ENCODE assay signal across 8 cellular contexts in the genomic region with DNA sequence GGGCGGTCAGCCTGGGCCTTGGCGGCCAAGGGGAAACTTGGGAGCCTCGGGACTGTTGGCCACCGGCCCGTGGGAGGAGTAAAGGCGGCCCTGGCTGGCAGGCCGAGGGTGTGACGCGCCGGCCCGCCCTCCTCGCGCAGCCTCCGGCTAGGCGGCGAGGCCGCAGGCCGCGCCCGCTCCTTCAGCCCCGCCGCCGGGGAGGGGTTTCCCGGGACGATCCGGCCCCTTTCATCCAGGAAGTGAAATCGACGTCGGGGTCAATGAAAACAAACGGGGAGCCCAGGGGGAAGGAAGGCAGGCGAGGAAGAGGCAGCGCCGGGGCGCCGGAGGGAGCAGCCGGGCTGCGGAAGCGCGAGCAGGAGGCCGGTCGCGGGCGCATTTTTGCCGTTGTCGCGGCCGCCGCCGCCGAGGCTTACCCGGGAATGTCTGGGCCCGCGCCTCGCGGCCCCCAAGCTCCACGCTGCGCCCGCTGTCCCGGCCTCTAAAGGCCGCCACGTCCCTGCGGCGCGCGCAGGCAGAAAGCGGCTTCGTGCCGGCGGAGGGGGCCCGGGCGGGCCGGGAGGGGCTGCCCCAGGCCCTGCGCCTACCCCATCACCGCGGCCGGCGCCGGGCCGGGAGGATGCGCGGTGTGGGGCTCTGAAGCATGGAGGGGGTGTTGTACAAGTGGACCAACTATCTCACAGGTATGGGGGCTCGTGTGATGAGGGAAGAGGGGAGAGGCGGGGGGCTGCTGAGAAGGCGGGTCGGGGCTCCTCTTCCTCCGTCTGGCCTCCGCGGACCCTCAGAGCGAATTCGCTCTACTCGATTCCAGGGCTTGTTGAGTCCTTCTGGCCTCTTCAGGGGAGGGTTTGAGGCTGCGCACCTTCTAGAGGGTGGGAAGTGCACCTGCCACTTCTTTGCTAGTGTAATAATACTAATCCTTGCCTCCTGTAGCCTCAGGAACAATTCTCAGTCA. TPM values are rescaled to one million over a fixed set of nuclear protein-coding genes. Genes with fewer than 3 reads are reported as not detected.
DNase-seq lines count a peak whose midpoint lies in the region; ATAC-seq and TF ChIP-seq lines count a peak whose summit lies in the region.

Gene PLEKHA3, plus strand, starts transcription at position 231 of the 955 bp plus-strand sequence. Its CDS starts 413 bp downstream, at position 644.

- H3K4me2 ChIP-seq in GM23248 (ENCODE audit: unreplicated experiment) (peak within 1 kb of the TSS; percentile 100), Karpas-422 (ENCODE audit: low read depth, low read length, poor library complexity, severe bottlenecking) (peak within 1 kb of the TSS; percentile 90)

- H3K4me1 ChIP-seq in GM23248 (ENCODE audit: insufficient read depth): peaks cover 44% of the 10 kb centered on the region
- H3K4me1 ChIP-seq in Karpas-422 (ENCODE audit: low read length): peaks cover 52% of the 10 kb centered on the region

- peaks cover 11% of the 10 kb centered on the region for H3K36me3 Mint-ChIP-seq in activated T-helper 17 cell treated with anti-CD3 and anti-CD28 coated beads, Interleukin-2, amount 50 U/mL, for 72 hours (ENCODE audit: low read depth)
- H3K36me3 Mint-ChIP-seq in natural killer cell: no peaks in the 10 kb centered on the region

- H3K9me3 Mint-ChIP-seq in activated T-helper 17 cell treated with anti-CD3 and anti-CD28 coated beads, Interleukin-2, amount 50 U/mL, for 72 hours: no peaks in the 10 kb centered on the region
- H3K9me3 Mint-ChIP-seq in natural killer cell: no peaks in the 10 kb centered on the region

- H3K27me3 ChIP-seq in GM23248 (replicated peaks; ENCODE audit: insufficient read depth) (no peaks in the 10 kb centered on the region), Karpas-422 (ENCODE audit: low read length) (no peaks in the 10 kb centered on the region)

- no peaks in the 10 kb centered on the region for H3K9me2 ChIP-seq in GM23248 (ENCODE audit: insufficient read depth)
- no peaks in the 10 kb centered on the region for H3K9me2 ChIP-seq in Karpas-422 (replicated peaks; ENCODE audit: insufficient read depth, low read length)

- H3F3A ChIP-seq in GM23248 (ENCODE audit: insufficient read depth): peaks cover 12% of the 10 kb centered on the region

- H3K4me1 Mint-ChIP-seq in activated T-helper 17 cell treated with anti-CD3 and anti-CD28 coated beads, Interleukin-2, amount 50 U/mL, for 72 hours: peaks cover 20% of the 10 kb centered on the region
- peaks cover 41 to 61% of the 10 kb centered on the region in 2 donors for H3K4me1 Mint-ChIP-seq in natural killer cell

- no peaks in the 10 kb centered on the region for H3K9me3 ChIP-seq in GM23248 (ENCODE audit: low read depth)
- H3K9me3 ChIP-seq in Karpas-422 (ENCODE audit: low read length): no peaks in the 10 kb centered on the region

- ATAC-seq in activated T-helper 17 cell treated with anti-CD3 and anti-CD28 coated beads, Interleukin-2, amount 50 U/mL, for 72 hours (replicated peaks): peak; percentile 78
- peak; percentile 58 to 83 (median 72) for ATAC-seq in natural killer cell

- H3K27me3 Mint-ChIP-seq in activated T-helper 17 cell treated with anti-CD3 and anti-CD28 coated beads, Interleukin-2, amount 50 U/mL, for 72 hours: no peaks in the 10 kb centered on the region
- no peaks in the 10 kb centered on the region for H3K27me3 Mint-ChIP-seq in natural killer cell (ENCODE audit: low read depth in 2 of 2)

- H3K27ac ChIP-seq in GM23248 (peak within 1 kb of the TSS; percentile 99), Karpas-422 (ENCODE audit: low read length) (peak within 1 kb of the TSS; percentile 84), RWPE1 (peak within 1 kb of the TSS; percentile 90)

- POLR2A ChIA-PET in RWPE1 (lab: Yijun Ruan, JAX; ENCODE audit: low non-redundant PET): no interaction called here

- intact Hi-C loops in natural killer cell (cut with micrococcal nuclease): no loop called here

- H2AFZ ChIP-seq in GM23248 (peak within 1 kb of the TSS; percentile 100), Karpas-422 (ENCODE audit: low read length) (peak within 1 kb of the TSS; percentile 97)

- H3K4me3 ChIP-seq in GM23248 (peak within 1 kb of the TSS; percentile 100), Karpas-422 (ENCODE audit: low read length) (peak within 1 kb of the TSS; percentile 77), fibroblast of mammary gland (ENCODE audit: control insufficient read depth, low read depth, low read length) (peak within 1 kb of the TSS; percentile 78)

- in situ Hi-C loops in GM23248 (cut with MboI): no loop called here

- H3K9ac ChIP-seq in GM23248 (peak within 1 kb of the TSS; percentile 100), Karpas-422 (ENCODE audit: low read length) (peak within 1 kb of the TSS; percentile 81)

- H4K20me1 ChIP-seq in GM23248 (ENCODE audit: insufficient read depth) (peaks cover 3% of the 10 kb centered on the region; the same call in 1 of the 2 replicates), Karpas-422 (ENCODE audit: insufficient read depth, low read depth, low read length) (0 out of 2 replicates have a peak, but pooled peaks cover 13% of the 10 kb centered on the region)

- CTCF ChIA-PET in RWPE1 (lab: Yijun Ruan, JAX): interaction anchor here (1.4 kb wide), 1 partner anchor 66 kb away, joined by 6 read pairs; no protein-coding TSS in a partner anchor

- H3K79me2 ChIP-seq in GM23248 (ENCODE audit: insufficient read depth) (peaks cover 71% of the 10 kb centered on the region), Karpas-422 (ENCODE audit: low read length) (peaks cover 78% of the 10 kb centered on the region)

- H3K27ac Mint-ChIP-seq in activated T-helper 17 cell treated with anti-CD3 and anti-CD28 coated beads, Interleukin-2, amount 50 U/mL, for 72 hours: peak within 1 kb of the TSS; percentile 98
- peak within 1 kb of the TSS; percentile 97 to 99 for H3K27ac Mint-ChIP-seq in natural killer cell

- DNase-seq in Daoy (ENCODE audit: low read depth) (peak; percentile 97), GM23248 (peak; percentile 100), Karpas-422 (peak; percentile 94), RWPE1 (ENCODE audit: low spot score) (peak; percentile 93), fibroblast of mammary gland (ENCODE audit: low read depth) (peak; percentile 96), natural killer cell (peak; percentile 79)
- DNase-seq in stimulated activated naive CD4-positive, alpha-beta T cell treated with Interleukin-2 at 50 U/mL for 16 hours (lab: John Stamatoyannopoulos, UW): peak; percentile 59

- H3K36me3 ChIP-seq in GM23248 (ENCODE audit: low read depth) (no peaks in the 10 kb centered on the region), Karpas-422 (ENCODE audit: insufficient read depth, low read length) (no peaks in the 10 kb centered on the region; the same call in 1 of the 2 replicates)

- H3K4me3 Mint-ChIP-seq in activated T-helper 17 cell treated with anti-CD3 and anti-CD28 coated beads, Interleukin-2, amount 50 U/mL, for 72 hours: peak within 1 kb of the TSS; percentile 99
- peak within 1 kb of the TSS; percentile 98 for H3K4me3 Mint-ChIP-seq in natural killer cell

- 1% methylated on average over 58 to 73 of the region's 92 CpGs for WGBS in GM23248 (ENCODE audit: low coverage in 1 of 2, low lambda C conversion rate in 2 of 2, missing lambda C conversion rate in 2 of 2), 2 experiments

- TF ChIP-seq CTCF in RWPE1 (conservative IDR thresholded peaks at IDR 0.05; ENCODE audit: low read depth) (no peak), fibroblast of mammary gland (conservative IDR thresholded peaks at IDR 0.05; ENCODE audit: control insufficient read depth, insufficient read depth, low read depth, low read length) (no peak), natural killer cell (IDR thresholded peaks at IDR 0.05) (no peak)

RNA-seq across cellular contexts. Expression of gene PLEKHA3, which starts in this region (rescaled TPM):
- 7.9 and 11.7 TPM in 2 replicates for total RNA-seq in Daoy (2014; rRNA removed; shearing (Covaris generic))
- total RNA-seq in GM23248 (2014; rRNA removed; shearing (Covaris generic)): 5.6 and 9.4 TPM in 2 replicates
- polyA plus RNA-seq in GM23248 (2016; fragmentation: Nextera tagmentation; extraction: Ambion mirVana): 17.7 and 17.9 TPM in 2 replicates
- 8.4 and 11.0 TPM in 2 replicates for total RNA-seq in Karpas-422 (2014; rRNA removed; shearing (Covaris generic); ENCODE audit: low replicate concordance)
- 10 to 100 TPM; 17.9 to 26.4 TPM for total RNA-seq in activated T-helper 17 cell treated with anti-CD3 and anti-CD28 coated beads, Interleukin-2, amount 50 U/mL, for 72 hours
- 10 to 100 TPM; 22.6 to 39.1 (median 34.5) TPM for total RNA-seq in natural killer cell

Comparison
In these comparisons a context has a peak if more than half of its experiments do, and no peak if none do; other contexts are left out.
1. Peak in every context shown above with its lines: DNase-seq, ATAC-seq, H3K4me3 ChIP-seq and H3K27ac ChIP-seq.